1 cellular context compared by ENCODE assay signal in the genomic region with DNA sequence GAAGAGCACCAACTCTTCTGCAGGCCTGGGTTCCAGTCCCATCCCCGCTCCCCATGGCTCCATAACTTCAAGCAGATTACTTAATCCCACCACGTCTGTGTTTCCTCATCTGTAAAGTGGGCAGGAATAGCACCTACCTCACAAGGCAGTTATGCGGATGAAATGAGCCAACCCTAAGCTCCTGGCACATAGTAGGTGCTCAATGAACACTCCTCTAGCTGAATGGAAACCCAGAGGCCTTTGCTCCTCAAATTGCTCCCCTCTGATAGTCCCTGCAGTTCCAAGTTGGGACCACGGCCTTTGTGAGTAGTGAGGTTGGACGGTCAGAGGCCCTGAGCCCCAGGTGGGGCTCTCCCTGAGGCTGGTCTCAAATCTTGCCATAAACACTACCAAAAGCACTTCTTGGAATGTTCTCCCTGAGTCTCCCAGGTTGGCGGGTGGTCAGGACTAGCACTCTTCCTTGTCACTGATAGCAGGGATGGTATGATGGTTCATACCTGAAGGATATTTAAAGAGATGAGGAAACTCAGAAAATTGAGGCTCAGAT.
TF ChIP-seq lines count a peak whose summit lies in the region.

No MANE protein-coding gene starts in this region.

TF ChIP-seq in K562, 482 proteins besides CTCF, POLR2A, EP300 and RAD21:
- TF ChIP-seq, protein P1, sequence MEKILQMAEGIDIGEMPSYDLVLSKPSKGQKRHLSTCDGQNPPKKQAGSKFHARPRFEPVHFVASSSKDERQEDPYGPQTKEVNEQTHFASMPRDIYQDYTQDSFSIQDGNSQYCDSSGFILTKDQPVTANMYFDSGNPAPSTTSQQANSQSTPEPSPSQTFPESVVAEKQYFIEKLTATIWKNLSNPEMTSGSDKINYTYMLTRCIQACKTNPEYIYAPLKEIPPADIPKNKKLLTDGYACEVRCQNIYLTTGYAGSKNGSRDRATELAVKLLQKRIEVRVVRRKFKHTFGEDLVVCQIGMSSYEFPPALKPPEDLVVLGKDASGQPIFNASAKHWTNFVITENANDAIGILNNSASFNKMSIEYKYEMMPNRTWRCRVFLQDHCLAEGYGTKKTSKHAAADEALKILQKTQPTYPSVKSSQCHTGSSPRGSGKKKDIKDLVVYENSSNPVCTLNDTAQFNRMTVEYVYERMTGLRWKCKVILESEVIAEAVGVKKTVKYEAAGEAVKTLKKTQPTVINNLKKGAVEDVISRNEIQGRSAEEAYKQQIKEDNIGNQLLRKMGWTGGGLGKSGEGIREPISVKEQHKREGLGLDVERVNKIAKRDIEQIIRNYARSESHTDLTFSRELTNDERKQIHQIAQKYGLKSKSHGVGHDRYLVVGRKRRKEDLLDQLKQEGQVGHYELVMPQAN (IDR thresholded peaks at IDR 0.05; ENCODE audit: borderline replicate concordance) = no peak
- peak; percentile 71; the same call in 1 of the 2 replicates for TF ChIP-seq ZKSCAN1 (IDR thresholded peaks at IDR 0.05; ENCODE audit: low read depth, low read length)
